In the genomic region with DNA sequence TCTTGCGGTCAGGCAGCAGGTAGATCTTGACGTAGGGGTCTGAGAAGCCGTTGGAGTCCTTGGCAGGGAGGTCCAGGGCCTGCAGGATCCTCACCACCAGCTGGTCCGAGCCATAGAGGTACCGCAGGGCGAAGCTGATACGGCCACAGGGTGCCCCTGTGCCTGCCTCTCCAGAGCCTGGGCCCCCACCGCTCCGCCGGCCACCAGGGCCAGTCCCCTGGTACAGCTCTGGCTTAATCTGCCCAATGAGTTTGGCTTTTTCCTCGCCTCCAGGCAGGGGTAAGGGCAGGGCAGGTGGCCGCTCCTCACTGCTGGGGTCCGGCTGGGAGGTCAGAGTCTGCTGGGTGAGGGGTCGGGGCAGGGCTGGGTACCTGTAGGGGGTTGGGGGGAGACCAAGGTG, we compare ENCODE assay signal across 30 cellular contexts. TPM values are rescaled to one million over a fixed set of nuclear protein-coding genes. Genes with fewer than 3 reads are reported as not detected.
"Had no signal": no experiment of that assay in that cellular context is flagged by ENCODE, and none has a peak within 500 bp of the region (broad histone marks: within the 10 kb centered on the region; RNA-seq: fewer than 3 reads in every experiment).

No MANE protein-coding gene starts in this region.

- FAIRE-seq: keratinocyte, small intestine had no signal

- DNase-seq: hippocampal formation; kidney glomerular epithelial cell; left cardiac atrium; left lung; lower lobe of right lung; mammary epithelial cell; mesenchymal stem cell; naive thymus-derived CD8-positive, alpha-beta T cell; occipital lobe; ovary; retina; right cardiac atrium; sigmoid colon; small intestine; stimulated activated CD4-positive, alpha-beta T cell treated with anti-CD3 and anti-CD28 coated beads, Interleukin-1b, Interleukin-23, amount 100 ng/mL, for 48 hours; stimulated activated CD4-positive, alpha-beta T cell treated with anti-CD3 and anti-CD28 coated beads, Interleukin-2, amount 100 ng/mL, for 48 hours; stimulated activated CD4-positive, alpha-beta T cell treated with anti-CD3 and anti-CD28 coated beads, Interleukin-4, amount 100 ng/mL, for 4 hours; stimulated activated CD8-positive, alpha-beta memory T cell treated with anti-CD3 and anti-CD28 coated beads, Interleukin-4, amount 100 ng/mL, for 48 hours; stimulated activated naive B cell treated with anti-CD40 and anti-IgM and Interleukin-4, amounts not matched to agents 10 μg/mL and 1 μg/mL and 100 μg/mL, for 72 hours; stimulated activated naive CD8-positive, alpha-beta T cell treated with anti-CD3 and anti-CD28 coated beads, Interleukin-15, Interleukin-2, amounts not matched to agents 100 U/mL and 50 U/mL, for 24 hours; stomach; testis; thyroid gland; transverse colon; uterus had no signal

- ATAC-seq: left cardiac atrium; left lung; lower lobe of right lung; naive thymus-derived CD8-positive, alpha-beta T cell; right cardiac atrium; stimulated activated naive B cell treated with anti-CD40 and anti-IgM and Interleukin-4, amounts not matched to agents 10 μg/mL and 1 μg/mL and 100 μg/mL, for 72 hours; stimulated activated naive CD8-positive, alpha-beta T cell treated with anti-CD3 and anti-CD28 coated beads, Interleukin-15, Interleukin-2, amounts not matched to agents 100 U/mL and 50 U/mL, for 24 hours had no signal

- H3K9me3 ChIP-seq: prostate gland, testis, thyroid gland had no signal

- H3K36me3 ChIP-seq: left lung, lower lobe of right lung, neutrophil, ovary, prostate gland, sigmoid colon, stomach, thyroid gland, transverse colon, uterus had no signal

- H3K4me1 ChIP-seq: left lung, lower lobe of right lung, prostate gland, sigmoid colon, stomach, testis, thyroid gland, transverse colon, uterus had no signal

- H3K27ac ChIP-seq: left lung, lower lobe of right lung, neutrophil, ovary, prostate gland, sigmoid colon, stomach, testis, thyroid gland, transverse colon, uterus had no signal

- H3K4me3 ChIP-seq: left lung, lower lobe of right lung, ovary, prostate gland, sigmoid colon, stomach, testis, thyroid gland, transverse colon, uterus had no signal

- H3K27me3 ChIP-seq: neutrophil, ovary, testis, thyroid gland, uterus had no signal

RNA-seq across cellular contexts. Expression of gene SYT3, which starts 9.9 kb away (rescaled TPM):
- total RNA-seq: liver, mammary epithelial cell had no signal
- polyA plus RNA-seq: keratinocyte, liver, mammary epithelial cell had no signal

RNA-seq across cellular contexts. Expression of gene C19orf81, which starts 19.4 kb away (rescaled TPM):
- total RNA-seq: liver, mammary epithelial cell, mucosa of gallbladder, sigmoid colon, stomach, transverse colon, uterus had no signal
- polyA plus RNA-seq: keratinocyte, liver, mammary epithelial cell, ovary, sigmoid colon had no signal
